Comparison of ENCODE assay signal across 1 cellular context in the genomic region with DNA sequence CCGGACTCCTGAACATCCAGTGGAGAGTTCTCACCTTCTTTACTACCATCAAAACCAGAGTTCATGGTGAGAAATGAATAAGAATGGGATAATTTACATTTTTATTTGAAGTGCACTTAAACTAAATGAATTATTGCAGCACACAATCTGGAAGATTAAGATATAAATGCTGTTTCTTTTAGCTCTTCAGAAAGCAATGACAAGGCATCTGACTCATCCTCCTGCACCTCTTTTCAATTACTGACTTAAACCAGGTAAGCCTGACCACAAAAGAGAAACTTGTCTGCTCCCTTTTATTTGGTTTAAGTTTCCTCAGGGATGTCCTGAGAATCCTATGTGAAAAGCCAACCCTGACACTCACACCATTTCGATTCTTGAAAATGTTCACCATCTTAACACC.
A peak's percentile ranks its signal among the peaks of the same experiment; 100 is the strongest.
TF ChIP-seq lines count a peak whose summit lies in the region.

No MANE protein-coding gene starts in this region.

TF ChIP-seq in K562, 482 proteins besides CTCF, POLR2A, EP300 and RAD21 (continued from another document):
- TF ChIP-seq, protein P1, sequence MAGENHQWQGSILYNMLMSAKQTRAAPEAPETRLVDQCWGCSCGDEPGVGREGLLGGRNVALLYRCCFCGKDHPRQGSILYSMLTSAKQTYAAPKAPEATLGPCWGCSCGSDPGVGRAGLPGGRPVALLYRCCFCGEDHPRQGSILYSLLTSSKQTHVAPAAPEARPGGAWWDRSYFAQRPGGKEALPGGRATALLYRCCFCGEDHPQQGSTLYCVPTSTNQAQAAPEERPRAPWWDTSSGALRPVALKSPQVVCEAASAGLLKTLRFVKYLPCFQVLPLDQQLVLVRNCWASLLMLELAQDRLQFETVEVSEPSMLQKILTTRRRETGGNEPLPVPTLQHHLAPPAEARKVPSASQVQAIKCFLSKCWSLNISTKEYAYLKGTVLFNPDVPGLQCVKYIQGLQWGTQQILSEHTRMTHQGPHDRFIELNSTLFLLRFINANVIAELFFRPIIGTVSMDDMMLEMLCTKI (IDR thresholded peaks at IDR 0.05; ENCODE audit: partially characterized antibody), result no peak
- no peak for TF ChIP-seq MCM2 (IDR thresholded peaks at IDR 0.05; ENCODE audit: low read depth)
- no peak for TF ChIP-seq CREB5 (CRISPR knock-in tag; IDR thresholded peaks at IDR 0.05)
- no peak for TF ChIP-seq ZNF324 (CRISPR knock-in tag; IDR thresholded peaks at IDR 0.05)
- TF ChIP-seq SMARCC2 (IDR thresholded peaks at IDR 0.05; ENCODE audit: low read depth), result no peak
- peak; percentile 54; the same call in 1 of the 2 replicates for TF ChIP-seq DPF2 (IDR thresholded peaks at IDR 0.05)
- TF ChIP-seq KDM5B (IDR thresholded peaks at IDR 0.05; ENCODE audit: insufficient replicate concordance, low read depth, low read length), result no peak
- TF ChIP-seq, protein P2, sequence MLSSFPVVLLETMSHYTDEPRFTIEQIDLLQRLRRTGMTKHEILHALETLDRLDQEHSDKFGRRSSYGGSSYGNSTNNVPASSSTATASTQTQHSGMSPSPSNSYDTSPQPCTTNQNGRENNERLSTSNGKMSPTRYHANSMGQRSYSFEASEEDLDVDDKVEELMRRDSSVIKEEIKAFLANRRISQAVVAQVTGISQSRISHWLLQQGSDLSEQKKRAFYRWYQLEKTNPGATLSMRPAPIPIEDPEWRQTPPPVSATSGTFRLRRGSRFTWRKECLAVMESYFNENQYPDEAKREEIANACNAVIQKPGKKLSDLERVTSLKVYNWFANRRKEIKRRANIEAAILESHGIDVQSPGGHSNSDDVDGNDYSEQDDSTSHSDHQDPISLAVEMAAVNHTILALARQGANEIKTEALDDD (IDR thresholded peaks at IDR 0.05), result 0 out of 2 replicates have a peak, but pooled peaks have one; percentile 7
- TF ChIP-seq EZH2 (IDR thresholded peaks at IDR 0.05; ENCODE audit: borderline replicate concordance, low read depth, low read length), result no peak
- TF ChIP-seq SMAD4 (CRISPR knock-in tag; conservative IDR thresholded peaks at IDR 0.05), result no peak
- peak; percentile 25; the same call in 1 of the 2 replicates for TF ChIP-seq NFE2 (IDR thresholded peaks at IDR 0.05; ENCODE audit: low read depth)
- TF ChIP-seq CBFA2T3 (IDR thresholded peaks at IDR 0.05), result peak; percentile 39; the same call in 1 of the 2 replicates
- TF ChIP-seq RCOR1 (IDR thresholded peaks at IDR 0.05; ENCODE audit: borderline replicate concordance in 1 of 2, low read depth in 2 of 2, low read length in 2 of 2), result no peak
- no peak for TF ChIP-seq ZNF347 (CRISPR knock-in tag; IDR thresholded peaks at IDR 0.05; ENCODE audit: low read depth)
- TF ChIP-seq ZNF644 (tag; IDR thresholded peaks at IDR 0.05; ENCODE audit: low read depth), result no peak
- TF ChIP-seq ZNF717 (CRISPR knock-in tag; IDR thresholded peaks at IDR 0.05), result no peak
- TF ChIP-seq ZEB2 (IDR thresholded peaks at IDR 0.05), result 0 out of 2 replicates have a peak, but pooled peaks have one; percentile 26
- TF ChIP-seq ARID1B (IDR thresholded peaks at IDR 0.05), result peak; percentile 59; the same call in 1 of the 2 replicates
- no peak for TF ChIP-seq RAD51 (IDR thresholded peaks at IDR 0.05; ENCODE audit: borderline replicate concordance, low read depth)
- 0 out of 2 replicates have a peak, but pooled peaks have one; percentile 12 for TF ChIP-seq SMARCE1 (IDR thresholded peaks at IDR 0.05)
- no peak for TF ChIP-seq SMC3 (conservative IDR thresholded peaks at IDR 0.05; ENCODE audit: insufficient read depth, low read depth, low read length)
- TF ChIP-seq ZNF316 (IDR thresholded peaks at IDR 0.05), result no peak
- TF ChIP-seq, protein P3, sequence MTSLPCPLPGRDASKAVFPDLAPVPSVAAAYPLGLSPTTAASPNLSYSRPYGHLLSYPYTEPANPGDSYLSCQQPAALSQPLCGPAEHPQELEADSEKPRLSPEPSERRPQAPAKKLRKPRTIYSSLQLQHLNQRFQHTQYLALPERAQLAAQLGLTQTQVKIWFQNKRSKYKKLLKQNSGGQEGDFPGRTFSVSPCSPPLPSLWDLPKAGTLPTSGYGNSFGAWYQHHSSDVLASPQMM (CRISPR knock-in tag; IDR thresholded peaks at IDR 0.05), result no peak
- peak; percentile 72 for TF ChIP-seq MEIS2 (IDR thresholded peaks at IDR 0.05; ENCODE audit: partially characterized antibody)
- no peak for TF ChIP-seq ZNF696 (CRISPR knock-in tag; conservative IDR thresholded peaks at IDR 0.05)
- TF ChIP-seq, protein P4, sequence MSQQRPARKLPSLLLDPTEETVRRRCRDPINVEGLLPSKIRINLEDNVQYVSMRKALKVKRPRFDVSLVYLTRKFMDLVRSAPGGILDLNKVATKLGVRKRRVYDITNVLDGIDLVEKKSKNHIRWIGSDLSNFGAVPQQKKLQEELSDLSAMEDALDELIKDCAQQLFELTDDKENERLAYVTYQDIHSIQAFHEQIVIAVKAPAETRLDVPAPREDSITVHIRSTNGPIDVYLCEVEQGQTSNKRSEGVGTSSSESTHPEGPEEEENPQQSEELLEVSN (IDR thresholded peaks at IDR 0.05; ENCODE audit: borderline replicate concordance in 1 of 2, extremely low read depth in 1 of 2, insufficient read depth in 1 of 2, insufficient read length in 1 of 2, low read depth in 1 of 2, low read length in 1 of 2, poor library complexity in 1 of 2, severe bottlenecking in 1 of 2), result no peak
- TF ChIP-seq CBFB (CRISPR knock-in tag; IDR thresholded peaks at IDR 0.05), result no peak
- TF ChIP-seq TEAD4 (IDR thresholded peaks at IDR 0.05; ENCODE audit: low read length), result peak; percentile 31; the same call in 1 of the 2 replicates
- no peak for TF ChIP-seq TEAD4 (CRISPR knock-in tag; IDR thresholded peaks at IDR 0.05; ENCODE audit: borderline replicate concordance)
- no peak for TF ChIP-seq RFX5 (IDR thresholded peaks at IDR 0.05; ENCODE audit: low read depth, low read length)
- no peak for TF ChIP-seq AFF1 (IDR thresholded peaks at IDR 0.05; ENCODE audit: low read depth in 1 of 2, partially characterized antibody in 2 of 2)
- TF ChIP-seq KAT8 (IDR thresholded peaks at IDR 0.05; ENCODE audit: low read depth), result no peak
- no peak for TF ChIP-seq RBBP5 (IDR thresholded peaks at IDR 0.05; ENCODE audit: borderline replicate concordance, insufficient read depth, low read length, poor library complexity, severe bottlenecking)
- TF ChIP-seq FOSL1 (tag; conservative IDR thresholded peaks at IDR 0.05), result peak; percentile 49; the same call in 1 of the 2 replicates
- TF ChIP-seq RBM15 (IDR thresholded peaks at IDR 0.05; ENCODE audit: insufficient read depth, low read length), result no peak
- TF ChIP-seq FOXA3 (CRISPR knock-in tag; conservative IDR thresholded peaks at IDR 0.05 in 1 of 2, IDR thresholded peaks at IDR 0.05 in 1 of 2), result no peak
- no peak for TF ChIP-seq MAFG (tag; conservative IDR thresholded peaks at IDR 0.05)
- TF ChIP-seq, protein P5, sequence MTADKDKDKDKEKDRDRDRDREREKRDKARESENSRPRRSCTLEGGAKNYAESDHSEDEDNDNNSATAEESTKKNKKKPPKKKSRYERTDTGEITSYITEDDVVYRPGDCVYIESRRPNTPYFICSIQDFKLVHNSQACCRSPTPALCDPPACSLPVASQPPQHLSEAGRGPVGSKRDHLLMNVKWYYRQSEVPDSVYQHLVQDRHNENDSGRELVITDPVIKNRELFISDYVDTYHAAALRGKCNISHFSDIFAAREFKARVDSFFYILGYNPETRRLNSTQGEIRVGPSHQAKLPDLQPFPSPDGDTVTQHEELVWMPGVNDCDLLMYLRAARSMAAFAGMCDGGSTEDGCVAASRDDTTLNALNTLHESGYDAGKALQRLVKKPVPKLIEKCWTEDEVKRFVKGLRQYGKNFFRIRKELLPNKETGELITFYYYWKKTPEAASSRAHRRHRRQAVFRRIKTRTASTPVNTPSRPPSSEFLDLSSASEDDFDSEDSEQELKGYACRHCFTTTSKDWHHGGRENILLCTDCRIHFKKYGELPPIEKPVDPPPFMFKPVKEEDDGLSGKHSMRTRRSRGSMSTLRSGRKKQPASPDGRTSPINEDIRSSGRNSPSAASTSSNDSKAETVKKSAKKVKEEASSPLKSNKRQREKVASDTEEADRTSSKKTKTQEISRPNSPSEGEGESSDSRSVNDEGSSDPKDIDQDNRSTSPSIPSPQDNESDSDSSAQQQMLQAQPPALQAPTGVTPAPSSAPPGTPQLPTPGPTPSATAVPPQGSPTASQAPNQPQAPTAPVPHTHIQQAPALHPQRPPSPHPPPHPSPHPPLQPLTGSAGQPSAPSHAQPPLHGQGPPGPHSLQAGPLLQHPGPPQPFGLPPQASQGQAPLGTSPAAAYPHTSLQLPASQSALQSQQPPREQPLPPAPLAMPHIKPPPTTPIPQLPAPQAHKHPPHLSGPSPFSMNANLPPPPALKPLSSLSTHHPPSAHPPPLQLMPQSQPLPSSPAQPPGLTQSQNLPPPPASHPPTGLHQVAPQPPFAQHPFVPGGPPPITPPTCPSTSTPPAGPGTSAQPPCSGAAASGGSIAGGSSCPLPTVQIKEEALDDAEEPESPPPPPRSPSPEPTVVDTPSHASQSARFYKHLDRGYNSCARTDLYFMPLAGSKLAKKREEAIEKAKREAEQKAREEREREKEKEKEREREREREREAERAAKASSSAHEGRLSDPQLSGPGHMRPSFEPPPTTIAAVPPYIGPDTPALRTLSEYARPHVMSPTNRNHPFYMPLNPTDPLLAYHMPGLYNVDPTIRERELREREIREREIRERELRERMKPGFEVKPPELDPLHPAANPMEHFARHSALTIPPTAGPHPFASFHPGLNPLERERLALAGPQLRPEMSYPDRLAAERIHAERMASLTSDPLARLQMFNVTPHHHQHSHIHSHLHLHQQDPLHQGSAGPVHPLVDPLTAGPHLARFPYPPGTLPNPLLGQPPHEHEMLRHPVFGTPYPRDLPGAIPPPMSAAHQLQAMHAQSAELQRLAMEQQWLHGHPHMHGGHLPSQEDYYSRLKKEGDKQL (CRISPR knock-in tag; IDR thresholded peaks at IDR 0.05; ENCODE audit: borderline replicate concordance), result no peak
- no peak for TF ChIP-seq HDAC3 (IDR thresholded peaks at IDR 0.05; ENCODE audit: borderline replicate concordance, partially characterized antibody)
- TF ChIP-seq SMARCA4 (IDR thresholded peaks at IDR 0.05), result peak; percentile 19; the same call in 1 of the 2 replicates
- TF ChIP-seq, protein P6, sequence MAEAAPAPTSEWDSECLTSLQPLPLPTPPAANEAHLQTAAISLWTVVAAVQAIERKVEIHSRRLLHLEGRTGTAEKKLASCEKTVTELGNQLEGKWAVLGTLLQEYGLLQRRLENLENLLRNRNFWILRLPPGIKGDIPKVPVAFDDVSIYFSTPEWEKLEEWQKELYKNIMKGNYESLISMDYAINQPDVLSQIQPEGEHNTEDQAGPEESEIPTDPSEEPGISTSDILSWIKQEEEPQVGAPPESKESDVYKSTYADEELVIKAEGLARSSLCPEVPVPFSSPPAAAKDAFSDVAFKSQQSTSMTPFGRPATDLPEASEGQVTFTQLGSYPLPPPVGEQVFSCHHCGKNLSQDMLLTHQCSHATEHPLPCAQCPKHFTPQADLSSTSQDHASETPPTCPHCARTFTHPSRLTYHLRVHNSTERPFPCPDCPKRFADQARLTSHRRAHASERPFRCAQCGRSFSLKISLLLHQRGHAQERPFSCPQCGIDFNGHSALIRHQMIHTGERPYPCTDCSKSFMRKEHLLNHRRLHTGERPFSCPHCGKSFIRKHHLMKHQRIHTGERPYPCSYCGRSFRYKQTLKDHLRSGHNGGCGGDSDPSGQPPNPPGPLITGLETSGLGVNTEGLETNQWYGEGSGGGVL (CRISPR knock-in tag; IDR thresholded peaks at IDR 0.05), result no peak
